ENCODE assay signal across 8 cellular contexts in the genomic region with DNA sequence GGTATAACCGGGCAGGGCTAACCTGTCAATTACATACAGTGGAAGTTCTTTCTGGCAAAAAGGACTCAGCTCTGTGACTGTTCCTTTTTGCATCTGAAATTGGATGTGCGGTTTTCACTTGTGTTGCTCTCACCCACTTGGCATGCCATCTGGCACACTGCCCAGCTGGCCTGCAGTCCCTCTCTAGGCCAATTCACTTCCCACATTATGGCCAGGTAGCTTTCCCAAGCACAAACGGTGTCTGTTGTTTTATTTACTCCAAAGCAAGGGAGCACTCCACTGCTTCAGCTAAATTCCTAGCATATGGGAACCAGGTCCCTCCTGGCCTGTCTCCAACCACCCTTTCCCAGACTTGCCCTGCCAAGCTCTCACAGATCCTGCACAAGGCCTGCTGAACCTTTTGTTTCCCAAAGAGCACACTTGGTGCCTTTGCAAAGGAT.
DNase-seq lines count a peak whose midpoint lies in the region; ATAC-seq and TF ChIP-seq lines count a peak whose summit lies in the region.

No MANE protein-coding gene starts in this region.

- peak overlapping the region; percentile 21 for H3K27ac Mint-ChIP-seq in mesothelial cell of epicardium

- no peak overlapping the region for H3K4me3 Mint-ChIP-seq in mesothelial cell of epicardium

- DNase-seq in ELR (ENCODE audit: low read depth) (peak; percentile 48), NCI-H2171 treated with DMSO at 0.1 percent for 48 hours (lab: John Stamatoyannopoulos, UW) (peak; percentile 76), cerebellum (ENCODE audit: low spot score) (peak; percentile 89), mesothelial cell of epicardium (ENCODE audit: low spot score in 2 of 2, unreplicated experiment in 2 of 2) (no peak), GM10248 (ENCODE audit: extremely low spot score) (no peak), activated T-cell treated with anti-CD3 and anti-CD28 coated beads for 4 hours (no peak)
- DNase-seq in activated effector memory CD4-positive, alpha-beta T cell treated with anti-CD3 and anti-CD28 coated beads, Interleukin-2, amount 50 U/mL, for 16 hours: no peak

- H3K4me1 Mint-ChIP-seq in mesothelial cell of epicardium: peaks cover 26% of the 10 kb centered on the region

- no peaks in the 10 kb centered on the region for H3K9me3 Mint-ChIP-seq in mesothelial cell of epicardium

- ATAC-seq in HG02973 (IDR thresholded peaks at IDR 0.05; ENCODE audit: unreplicated experiment): no peak

- POLR2A ChIA-PET in GM10248 (lab: Yijun Ruan, JAX): no interaction called here

- CTCF ChIA-PET in GM10248 (lab: Yijun Ruan, JAX): interaction anchor here (1.2 to 2.6 kb wide), 5 partner anchors 8 to 305 kb away, joined by 3 to 7 read pairs (median 4); no protein-coding TSS in a partner anchor

- no peak for TF ChIP-seq CTCF in mesothelial cell of epicardium (IDR thresholded peaks at IDR 0.05; ENCODE audit: unreplicated experiment)
- no peak for TF ChIP-seq CTCF in GM10248 (IDR thresholded peaks at IDR 0.05; ENCODE audit: control extremely low read depth, extremely low read depth, low read depth, missing control alignments)

- H3K36me3 Mint-ChIP-seq in mesothelial cell of epicardium: peaks cover 20% of the 10 kb centered on the region

- no peaks in the 10 kb centered on the region for H3K27me3 Mint-ChIP-seq in mesothelial cell of epicardium (ENCODE audit: low read depth)

Comparison
In these comparisons a context has a peak if more than half of its experiments do, and no peak if none do; other contexts are left out.
1. DNase-seq: peak in ELR (single experiment), NCI-H2171 treated with DMSO at 0.1 percent for 48 hours (single experiment) and cerebellum (single experiment); none in mesothelial cell of epicardium (0 of 2), GM10248 (single experiment), activated T-cell treated with anti-CD3 and anti-CD28 coated beads for 4 hours (single experiment) and activated effector memory CD4-positive, alpha-beta T cell treated with anti-CD3 and anti-CD28 coated beads, Interleukin-2, amount 50 U/mL, for 16 hours (single experiment).